In the genomic region with DNA sequence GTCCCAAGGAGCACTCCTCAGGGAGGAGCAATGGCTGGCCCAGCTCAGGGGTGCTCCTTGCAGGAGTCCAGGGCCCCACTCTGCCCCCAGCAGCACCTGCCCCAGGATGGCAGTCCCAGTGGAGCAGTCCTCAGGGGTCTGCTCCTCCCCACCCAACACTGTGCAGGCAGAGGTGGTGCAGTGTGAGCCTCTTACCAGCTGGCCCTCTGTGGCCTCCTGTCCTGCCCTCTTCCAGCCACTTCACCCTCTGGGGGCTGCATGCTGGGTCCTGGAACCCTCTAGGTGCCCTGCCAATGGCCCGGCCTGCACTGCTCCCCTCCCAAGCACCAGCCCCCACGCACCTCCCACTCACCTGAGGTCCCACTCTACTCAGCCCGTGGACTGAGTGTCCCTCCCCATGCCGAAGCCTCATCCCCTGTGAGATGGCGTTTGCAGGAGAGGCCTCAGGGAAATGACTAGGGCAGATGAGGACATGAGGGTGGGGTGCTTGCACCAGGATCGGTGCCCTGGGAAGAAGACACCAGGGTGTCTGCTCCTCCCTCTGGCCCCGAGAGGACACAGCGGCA, we compare ENCODE assay signal across 16 cellular contexts. TPM values are rescaled to one million over a fixed set of nuclear protein-coding genes. Genes with fewer than 3 reads are reported as not detected.
DNase-seq lines count a peak whose midpoint lies in the region; ATAC-seq and TF ChIP-seq lines count a peak whose summit lies in the region.
"Had no signal": no experiment of that assay in that cellular context is flagged by ENCODE, and none has a peak within 500 bp of the region (broad histone marks: within the 10 kb centered on the region; RNA-seq: fewer than 3 reads in every experiment).

No MANE protein-coding gene starts in this region.

- no peak for TF ChIP-seq POLR2A in testis (IDR thresholded peaks at IDR 0.05)

- ATAC-seq in activated T-cell treated with anti-CD3 and anti-CD28 coated beads, Interleukin-2, amount 50 U/mL, for 4 hours: no peak
- ATAC-seq in lung (ENCODE audit: insufficient read depth, low FRiP score): no peak

- H3K4me1 ChIP-seq in lung (ENCODE audit: control insufficient read depth in 2 of 2, insufficient read depth in 2 of 2, low read length in 2 of 2) (peaks cover 0 to 3% of the 10 kb centered on the region in 2 donors), testis (no peaks in the 10 kb centered on the region)

- intact Hi-C loops in testis (cut with DNase I; ENCODE audit: low total_unique reads): no loop called here

- 92 to 96% methylated on average over 8 of the region's 8 CpGs for WGBS in lung, 2 donors
- 96 to 99% methylated on average over 7 to 8 of the region's 8 CpGs for WGBS in testis, 2 donors

- no peaks in the 10 kb centered on the region for H3K9me3 Mint-ChIP-seq in activated T-cell treated with anti-CD3 and anti-CD28 coated beads, Interleukin-2, amount 50 U/mL, for 24 hours
- H3K9me3 Mint-ChIP-seq in activated T-cell treated with anti-CD3 and anti-CD28 coated beads, Interleukin-2, amount 50 U/mL, for 4 hours: no peaks in the 10 kb centered on the region
- no peaks in the 10 kb centered on the region for H3K9me3 Mint-ChIP-seq in mesothelial cell of epicardium

- H3K27ac Mint-ChIP-seq in activated T-cell treated with anti-CD3 and anti-CD28 coated beads, Interleukin-2, amount 50 U/mL, for 24 hours: no peak overlapping the region
- no peak overlapping the region for H3K27ac Mint-ChIP-seq in mesothelial cell of epicardium

- no peaks in the 10 kb centered on the region for H3K36me3 Mint-ChIP-seq in activated T-cell treated with anti-CD3 and anti-CD28 coated beads, Interleukin-2, amount 50 U/mL, for 24 hours (ENCODE audit: low read depth)
- H3K36me3 Mint-ChIP-seq in activated T-cell treated with anti-CD3 and anti-CD28 coated beads, Interleukin-2, amount 50 U/mL, for 4 hours (ENCODE audit: insufficient read depth): no peaks in the 10 kb centered on the region
- no peaks in the 10 kb centered on the region for H3K36me3 Mint-ChIP-seq in mesothelial cell of epicardium

- H3K27me3 Mint-ChIP-seq in activated T-cell treated with anti-CD3 and anti-CD28 coated beads, Interleukin-2, amount 50 U/mL, for 24 hours: peaks cover 15% of the 10 kb centered on the region
- peaks cover 16% of the 10 kb centered on the region for H3K27me3 Mint-ChIP-seq in activated T-cell treated with anti-CD3 and anti-CD28 coated beads, Interleukin-2, amount 50 U/mL, for 4 hours (ENCODE audit: low read depth)
- H3K27me3 Mint-ChIP-seq in mesothelial cell of epicardium (ENCODE audit: low read depth): no peaks in the 10 kb centered on the region

- H3K4me1 Mint-ChIP-seq in activated T-cell treated with anti-CD3 and anti-CD28 coated beads, Interleukin-2, amount 50 U/mL, for 24 hours (ENCODE audit: low read depth): no peaks in the 10 kb centered on the region
- H3K4me1 Mint-ChIP-seq in activated T-cell treated with anti-CD3 and anti-CD28 coated beads, Interleukin-2, amount 50 U/mL, for 4 hours (ENCODE audit: low read depth): no peaks in the 10 kb centered on the region
- H3K4me1 Mint-ChIP-seq in mesothelial cell of epicardium: peaks cover 47% of the 10 kb centered on the region

- no peak overlapping the region for H3K4me3 Mint-ChIP-seq in activated T-cell treated with anti-CD3 and anti-CD28 coated beads, Interleukin-2, amount 50 U/mL, for 24 hours
- H3K4me3 Mint-ChIP-seq in activated T-cell treated with anti-CD3 and anti-CD28 coated beads, Interleukin-2, amount 50 U/mL, for 4 hours: no peak overlapping the region
- no peak overlapping the region for H3K4me3 Mint-ChIP-seq in mesothelial cell of epicardium

- H3K27ac ChIP-seq in coronary artery (no peak overlapping the region), lung (ENCODE audit: low read depth in 1 of 2, low read length in 1 of 2) (no peak overlapping the region), testis (no peak overlapping the region)
- H3K27ac ChIP-seq: C4-2B had no signal

- H3K36me3 ChIP-seq in lung (ENCODE audit: control insufficient read depth in 2 of 2, insufficient read depth in 2 of 2, low read length in 2 of 2) (no peaks in the 10 kb centered on the region), testis (ENCODE audit: low read depth, missing control alignments) (no peaks in the 10 kb centered on the region)

- no peaks in the 10 kb centered on the region for H3K9me3 ChIP-seq in lung (ENCODE audit: control insufficient read depth in 2 of 2, insufficient read depth in 1 of 2, low read length in 1 of 2)
- no peaks in the 10 kb centered on the region for H3K9me3 ChIP-seq in testis

- TF ChIP-seq CTCF in coronary artery (IDR thresholded peaks at IDR 0.05) (no peak), lung (IDR thresholded peaks at IDR 0.05; ENCODE audit: control extremely low read depth, extremely low read depth) (no peak), testis (IDR thresholded peaks at IDR 0.05) (no peak), mesothelial cell of epicardium (IDR thresholded peaks at IDR 0.05; ENCODE audit: unreplicated experiment) (no peak)

- DNase-seq in activated T-cell treated with anti-CD3 and anti-CD28 coated beads, Interleukin-2, amount 50 U/mL, for 24 hours: peak; percentile 13
- DNase-seq in activated T-cell treated with anti-CD3 and anti-CD28 coated beads, Interleukin-2, amount 50 U/mL, for 4 hours: no peak
- DNase-seq in coronary artery (ENCODE audit: low spot score) (peak; percentile 65), lung (ENCODE audit: low spot score) (peak; percentile 25), testis (peak; percentile 8), NCI-H2107 treated with DMSO at 0.1 percent for 48 hours (lab: John Stamatoyannopoulos, UW; ENCODE audit: unreplicated experiment) (no peak), mesothelial cell of epicardium (ENCODE audit: low spot score in 2 of 2, unreplicated experiment in 2 of 2) (no peak)
- DNase-seq: DMS153, GOT3, KG1, NCI-H1092, NCI-H1694, NCI-H2107, NCI-H226, NCI-H524 treated with DMSO at 0.1 percent for 48 hours had no signal

- H3K27me3 ChIP-seq in lung (ENCODE audit: control insufficient read depth, insufficient read depth): no peaks in the 10 kb centered on the region
- no peaks in the 10 kb centered on the region for H3K27me3 ChIP-seq in testis

- H3K4me3 ChIP-seq in coronary artery (no peak overlapping the region), lung (no peak overlapping the region), testis (no peak overlapping the region)

RNA-seq across cellular contexts. Expression of gene COL5A1, which starts 47.1 kb away (rescaled TPM):
- under 1 TPM; 0.14 to 0.30 (median 0.21) TPM for total RNA-seq in activated T-cell treated with anti-CD3 and anti-CD28 coated beads, Interleukin-2, amount 50 U/mL, for 4 hours
- 100 to 1,000 TPM in 1 of 2 donors, 10 to 100 TPM in 1; 96.6 to 169 TPM for total RNA-seq in lung
- 10 to 100 TPM; 12.2 to 34.1 TPM for polyA plus RNA-seq in lung
- total RNA-seq in testis: 10 to 100 TPM; 18.5 to 20.8 TPM
- polyA plus RNA-seq in testis (ENCODE audit: insufficient read depth, low read depth, low replicate concordance): 34.3 TPM
- total RNA-seq in mesothelial cell of epicardium: 549 to 605 TPM (median 596 TPM) in 3 replicates

Comparison
In these comparisons a context has a peak if more than half of its experiments do, and no peak if none do; other contexts are left out.
1. DNase-seq: peak in activated T-cell treated with anti-CD3 and anti-CD28 coated beads, Interleukin-2, amount 50 U/mL, for 24 hours (single experiment), coronary artery (single experiment), lung (single experiment) and testis (single experiment); none in activated T-cell treated with anti-CD3 and anti-CD28 coated beads, Interleukin-2, amount 50 U/mL, for 4 hours (single experiment), NCI-H2107 treated with DMSO at 0.1 percent for 48 hours (single experiment) and mesothelial cell of epicardium (0 of 2).
2. RNA of gene COL5A1, which starts 47.1 kb away (total RNA-seq): 549 to 605 TPM in mesothelial cell of epicardium, 96.6 to 169 TPM in lung and 18.5 to 20.8 TPM in testis; 0.14 to 0.30 TPM in activated T-cell treated with anti-CD3 and anti-CD28 coated beads, Interleukin-2, amount 50 U/mL, for 4 hours; every median in the first group is over 10 times any median in the second.